1 cellular context compared by ENCODE assay signal in genomic region chr13:20369886-20370361, GRCh38.
TF ChIP-seq lines count a peak whose summit lies in the region.

No MANE protein-coding gene starts in this region.

TF ChIP-seq in GM12878, 131 proteins besides CTCF, POLR2A, EP300 and RAD21 (continued from another document and continues in another):
- TF ChIP-seq, protein P1, sequence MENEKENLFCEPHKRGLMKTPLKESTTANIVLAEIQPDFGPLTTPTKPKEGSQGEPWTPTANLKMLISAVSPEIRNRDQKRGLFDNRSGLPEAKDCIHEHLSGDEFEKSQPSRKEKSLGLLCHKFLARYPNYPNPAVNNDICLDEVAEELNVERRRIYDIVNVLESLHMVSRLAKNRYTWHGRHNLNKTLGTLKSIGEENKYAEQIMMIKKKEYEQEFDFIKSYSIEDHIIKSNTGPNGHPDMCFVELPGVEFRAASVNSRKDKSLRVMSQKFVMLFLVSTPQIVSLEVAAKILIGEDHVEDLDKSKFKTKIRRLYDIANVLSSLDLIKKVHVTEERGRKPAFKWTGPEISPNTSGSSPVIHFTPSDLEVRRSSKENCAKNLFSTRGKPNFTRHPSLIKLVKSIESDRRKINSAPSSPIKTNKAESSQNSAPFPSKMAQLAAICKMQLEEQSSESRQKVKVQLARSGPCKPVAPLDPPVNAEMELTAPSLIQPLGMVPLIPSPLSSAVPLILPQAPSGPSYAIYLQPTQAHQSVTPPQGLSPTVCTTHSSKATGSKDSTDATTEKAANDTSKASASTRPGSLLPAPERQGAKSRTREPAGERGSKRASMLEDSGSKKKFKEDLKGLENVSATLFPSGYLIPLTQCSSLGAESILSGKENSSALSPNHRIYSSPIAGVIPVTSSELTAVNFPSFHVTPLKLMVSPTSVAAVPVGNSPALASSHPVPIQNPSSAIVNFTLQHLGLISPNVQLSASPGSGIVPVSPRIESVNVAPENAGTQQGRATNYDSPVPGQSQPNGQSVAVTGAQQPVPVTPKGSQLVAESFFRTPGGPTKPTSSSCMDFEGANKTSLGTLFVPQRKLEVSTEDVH (IDR thresholded peaks at IDR 0.05; ENCODE audit: low read depth, partially characterized antibody), result no peak
- peak; percentile 70; the same call in 1 of the 2 replicates for TF ChIP-seq CBFB (IDR thresholded peaks at IDR 0.05; ENCODE audit: low read depth)
- no peak for TF ChIP-seq E4F1 (IDR thresholded peaks at IDR 0.05; ENCODE audit: borderline replicate concordance, partially characterized antibody)
- no peak for TF ChIP-seq ELK1 (IDR thresholded peaks at IDR 0.05; ENCODE audit: low read depth, low read length)
- TF ChIP-seq RBBP5 (conservative IDR thresholded peaks at IDR 0.05), result no peak
- TF ChIP-seq JUND (IDR thresholded peaks at IDR 0.05; ENCODE audit: low read depth, low read length), result no peak
- no peak for TF ChIP-seq HCFC1 (IDR thresholded peaks at IDR 0.05; ENCODE audit: low read length)
- TF ChIP-seq CHD2 (IDR thresholded peaks at IDR 0.05; ENCODE audit: borderline replicate concordance, low read depth, low read length), result no peak
- TF ChIP-seq SIN3A (IDR thresholded peaks at IDR 0.05; ENCODE audit: low read depth, low read length), result no peak
- no peak for TF ChIP-seq STAT1 (conservative IDR thresholded peaks at IDR 0.05)
- peak; percentile 80; the same call in 1 of the 2 replicates for TF ChIP-seq MTA3 (IDR thresholded peaks at IDR 0.05; ENCODE audit: borderline replicate concordance, low read length)
- TF ChIP-seq TCF12 (IDR thresholded peaks at IDR 0.05; ENCODE audit: low read depth, low read length), result peak; percentile 68; the same call in 1 of the 2 replicates
- no peak for TF ChIP-seq REST (IDR thresholded peaks at IDR 0.05; ENCODE audit: low read depth, low read length)
- TF ChIP-seq NR2C1 (IDR thresholded peaks at IDR 0.05), result no peak
- TF ChIP-seq ATF7 (IDR thresholded peaks at IDR 0.05; ENCODE audit: low read depth), result peak; percentile 54; the same call in 1 of the 2 replicates
- TF ChIP-seq, protein P2, sequence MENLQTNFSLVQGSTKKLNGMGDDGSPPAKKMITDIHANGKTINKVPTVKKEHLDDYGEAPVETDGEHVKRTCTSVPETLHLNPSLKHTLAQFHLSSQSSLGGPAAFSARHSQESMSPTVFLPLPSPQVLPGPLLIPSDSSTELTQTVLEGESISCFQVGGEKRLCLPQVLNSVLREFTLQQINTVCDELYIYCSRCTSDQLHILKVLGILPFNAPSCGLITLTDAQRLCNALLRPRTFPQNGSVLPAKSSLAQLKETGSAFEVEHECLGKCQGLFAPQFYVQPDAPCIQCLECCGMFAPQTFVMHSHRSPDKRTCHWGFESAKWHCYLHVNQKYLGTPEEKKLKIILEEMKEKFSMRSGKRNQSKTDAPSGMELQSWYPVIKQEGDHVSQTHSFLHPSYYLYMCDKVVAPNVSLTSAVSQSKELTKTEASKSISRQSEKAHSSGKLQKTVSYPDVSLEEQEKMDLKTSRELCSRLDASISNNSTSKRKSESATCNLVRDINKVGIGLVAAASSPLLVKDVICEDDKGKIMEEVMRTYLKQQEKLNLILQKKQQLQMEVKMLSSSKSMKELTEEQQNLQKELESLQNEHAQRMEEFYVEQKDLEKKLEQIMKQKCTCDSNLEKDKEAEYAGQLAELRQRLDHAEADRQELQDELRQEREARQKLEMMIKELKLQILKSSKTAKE (IDR thresholded peaks at IDR 0.05; ENCODE audit: low read depth, poor library complexity, severe bottlenecking), result no peak
- no peak for TF ChIP-seq SIX5 (IDR thresholded peaks at IDR 0.05; ENCODE audit: low read depth, low read length, severe bottlenecking)
- TF ChIP-seq CREB1 (IDR thresholded peaks at IDR 0.05; ENCODE audit: low read depth), result no peak
- TF ChIP-seq TAF1 (IDR thresholded peaks at IDR 0.05; ENCODE audit: borderline replicate concordance, low read depth, low read length), result no peak
- TF ChIP-seq IKZF2 (IDR thresholded peaks at IDR 0.05), result peak; percentile 68 to 77
- no peak for TF ChIP-seq SREBF1 (IDR thresholded peaks at IDR 0.05; ENCODE audit: low read length)
- peak; percentile 90 for TF ChIP-seq NFIC (IDR thresholded peaks at IDR 0.05; ENCODE audit: low read depth, low read length)
- no peak for TF ChIP-seq ZZZ3 (IDR thresholded peaks at IDR 0.05; ENCODE audit: control insufficient read depth, insufficient read length, low read depth)
- TF ChIP-seq, protein P3, sequence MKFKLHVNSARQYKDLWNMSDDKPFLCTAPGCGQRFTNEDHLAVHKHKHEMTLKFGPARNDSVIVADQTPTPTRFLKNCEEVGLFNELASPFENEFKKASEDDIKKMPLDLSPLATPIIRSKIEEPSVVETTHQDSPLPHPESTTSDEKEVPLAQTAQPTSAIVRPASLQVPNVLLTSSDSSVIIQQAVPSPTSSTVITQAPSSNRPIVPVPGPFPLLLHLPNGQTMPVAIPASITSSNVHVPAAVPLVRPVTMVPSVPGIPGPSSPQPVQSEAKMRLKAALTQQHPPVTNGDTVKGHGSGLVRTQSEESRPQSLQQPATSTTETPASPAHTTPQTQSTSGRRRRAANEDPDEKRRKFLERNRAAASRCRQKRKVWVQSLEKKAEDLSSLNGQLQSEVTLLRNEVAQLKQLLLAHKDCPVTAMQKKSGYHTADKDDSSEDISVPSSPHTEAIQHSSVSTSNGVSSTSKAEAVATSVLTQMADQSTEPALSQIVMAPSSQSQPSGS (IDR thresholded peaks at IDR 0.05; ENCODE audit: low read length), result peak; percentile 91
- TF ChIP-seq, protein P4, sequence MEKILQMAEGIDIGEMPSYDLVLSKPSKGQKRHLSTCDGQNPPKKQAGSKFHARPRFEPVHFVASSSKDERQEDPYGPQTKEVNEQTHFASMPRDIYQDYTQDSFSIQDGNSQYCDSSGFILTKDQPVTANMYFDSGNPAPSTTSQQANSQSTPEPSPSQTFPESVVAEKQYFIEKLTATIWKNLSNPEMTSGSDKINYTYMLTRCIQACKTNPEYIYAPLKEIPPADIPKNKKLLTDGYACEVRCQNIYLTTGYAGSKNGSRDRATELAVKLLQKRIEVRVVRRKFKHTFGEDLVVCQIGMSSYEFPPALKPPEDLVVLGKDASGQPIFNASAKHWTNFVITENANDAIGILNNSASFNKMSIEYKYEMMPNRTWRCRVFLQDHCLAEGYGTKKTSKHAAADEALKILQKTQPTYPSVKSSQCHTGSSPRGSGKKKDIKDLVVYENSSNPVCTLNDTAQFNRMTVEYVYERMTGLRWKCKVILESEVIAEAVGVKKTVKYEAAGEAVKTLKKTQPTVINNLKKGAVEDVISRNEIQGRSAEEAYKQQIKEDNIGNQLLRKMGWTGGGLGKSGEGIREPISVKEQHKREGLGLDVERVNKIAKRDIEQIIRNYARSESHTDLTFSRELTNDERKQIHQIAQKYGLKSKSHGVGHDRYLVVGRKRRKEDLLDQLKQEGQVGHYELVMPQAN (conservative IDR thresholded peaks at IDR 0.05), result no peak
- TF ChIP-seq EED (IDR thresholded peaks at IDR 0.05; ENCODE audit: low read depth), result peak; percentile 88
- TF ChIP-seq CUX1 (IDR thresholded peaks at IDR 0.05; ENCODE audit: insufficient replicate concordance, low read depth, low read length), result no peak
- no peak for TF ChIP-seq ZNF274 (IDR thresholded peaks at IDR 0.05; ENCODE audit: insufficient read depth, insufficient read length)
- TF ChIP-seq ZNF217 (IDR thresholded peaks at IDR 0.05), result no peak
- TF ChIP-seq MYC (IDR thresholded peaks at IDR 0.05; ENCODE audit: insufficient read depth, insufficient read length, insufficient replicate concordance, low read length, severe bottlenecking), result no peak
- TF ChIP-seq MEF2B (IDR thresholded peaks at IDR 0.05; ENCODE audit: partially characterized antibody, poor library complexity, severe bottlenecking), result peak; percentile 32
- TF ChIP-seq CHD1 (IDR thresholded peaks at IDR 0.05; ENCODE audit: low read depth, low read length), result no peak
- TF ChIP-seq SMARCA5 (IDR thresholded peaks at IDR 0.05), result no peak
- no peak for TF ChIP-seq LARP7 (IDR thresholded peaks at IDR 0.05)
